Comparison of ENCODE assay signal across 1 cellular context in genomic region chr4:84481879-84482245, GRCh38.
TF ChIP-seq lines count a peak whose summit lies in the region.

No MANE protein-coding gene starts in this region.

TF ChIP-seq in GM23338, 12 proteins besides CTCF, POLR2A, EP300 and RAD21 (continued from another document):
- TF ChIP-seq REST (IDR thresholded peaks at IDR 0.05; ENCODE audit: unreplicated experiment) = no peak
- no peak for TF ChIP-seq STAT1 (IDR thresholded peaks at IDR 0.05; ENCODE audit: unreplicated experiment)
- peak; percentile 73 for TF ChIP-seq EZH2 (IDR thresholded peaks at IDR 0.05; ENCODE audit: low read depth, unreplicated experiment)
- no peak for TF ChIP-seq CREB1 (CRISPR knock-in tag; IDR thresholded peaks at IDR 0.05; ENCODE audit: low read depth)
